ENCODE assay signal across 11 cellular contexts in genomic region chr17:64449545-64449944, GRCh38. TPM values are rescaled to one million over a fixed set of nuclear protein-coding genes. Genes with fewer than 3 reads are reported as not detected.
A peak's percentile ranks its signal among the peaks of the same experiment; 100 is the strongest.
DNase-seq lines count a peak whose midpoint lies in the region; ATAC-seq, FAIRE-seq and TF ChIP-seq lines count a peak whose summit lies in the region.
"Had no signal": no experiment of that assay in that cellular context is flagged by ENCODE, and none has a peak within 500 bp of the region (broad histone marks: within the 10 kb centered on the region; RNA-seq: fewer than 3 reads in every experiment).

No MANE protein-coding gene starts in this region.

- H3K36me3 Mint-ChIP-seq in MCF 10A (ENCODE audit: insufficient read depth, unreplicated experiment) (peaks cover 6% of the 10 kb centered on the region), memory B cell (peaks cover 10% of the 10 kb centered on the region)
- no peaks in the 10 kb centered on the region for H3K36me3 Mint-ChIP-seq in activated naive CD4-positive, alpha-beta T cell treated with anti-CD3 and anti-CD28 coated beads, Interleukin-2, amount 10 ng/mL, durations not matched to agents 7 days and 5 days
- no peaks in the 10 kb centered on the region for H3K36me3 Mint-ChIP-seq in activated T-helper 2 cell treated with anti-CD3 and anti-CD28 coated beads, Interferon-gamma antibody, Interleukin-2, Interleukin-4, amounts not matched to agents 10 μg/mL and 5 μg/mL and 100 μg/mL, durations not matched to agents 14 hours and 24 hours and 36 hours (ENCODE audit: low read depth)

- DNase-seq in A549 (ENCODE audit: low read depth in 1 of 2, low spot score in 1 of 2) (no peak), NB4 (ENCODE audit: low read depth) (peak; percentile 59), MCF 10A (ENCODE audit: unreplicated experiment) (peak; percentile 9), memory B cell (ENCODE audit: low spot score in 2 of 2) (no peak), posterior vena cava (ENCODE audit: low spot score) (no peak), SK-N-DZ (ENCODE audit: low spot score) (no peak)
- DNase-seq in activated naive CD4-positive, alpha-beta T cell treated with anti-CD3 and anti-CD28 coated beads, Interleukin-2, amount 10 ng/mL, durations not matched to agents 7 days and 5 days, result no peak
- no peak for DNase-seq in activated T-helper 2 cell treated with anti-CD3 and anti-CD28 coated beads, Interferon-gamma antibody, Interleukin-2, Interleukin-4, amounts not matched to agents 10 μg/mL and 5 μg/mL and 100 μg/mL, durations not matched to agents 14 hours and 24 hours and 36 hours (ENCODE audit: low spot score)
- DNase-seq: NCI-H2029 had no signal

- no peak for TF ChIP-seq EP300 in A549 (IDR thresholded peaks at IDR 0.05)

- no peak for FAIRE-seq in A549 (lab: Jason Lieb, UNC)

- 75% methylated on average over 3 of the region's 3 CpGs for WGBS in A549 (ENCODE audit: missing lambda C conversion rate)

- no peak for TF ChIP-seq RAD21 in A549 (conservative IDR thresholded peaks at IDR 0.05 in 1 of 2, IDR thresholded peaks at IDR 0.05 in 1 of 2)

- H3K4me1 ChIP-seq in A549, result peaks cover 16% of the 10 kb centered on the region
- H3K4me1 ChIP-seq: tibial artery had no signal

- intact Hi-C loops in MCF 10A (cut with micrococcal nuclease), result no loop called here
- intact Hi-C loops in posterior vena cava (cut with DNase I), result no loop called here
- intact Hi-C loops in activated T-helper 2 cell treated with anti-CD3 and anti-CD28 coated beads, Interferon-gamma antibody, Interleukin-2, Interleukin-4, amounts not matched to agents 10 μg/mL and 5 μg/mL and 100 μg/mL, durations not matched to agents 14 hours and 24 hours and 36 hours (cut with micrococcal nuclease), result no loop called here

- H3K27ac ChIP-seq in A549, result peak overlapping the region; percentile 12 to 66; a peak in 5 of 6 replicates
- H3K27ac ChIP-seq: cardiac muscle cell, tibial artery had no signal

- no TSS peak for BruUV-seq in MCF 10A (replicated peaks; lab: Mats Ljungman, UMichigan)

- H3K4me2 ChIP-seq in A549, result peak overlapping the region; percentile 48

- no peak for ATAC-seq in A549
- no peak for ATAC-seq in memory B cell (ENCODE audit: low read depth)

- no peaks in the 10 kb centered on the region for H3K9me3 Mint-ChIP-seq in MCF 10A (ENCODE audit: unreplicated experiment)
- H3K9me3 Mint-ChIP-seq in memory B cell, result no peaks in the 10 kb centered on the region
- H3K9me3 Mint-ChIP-seq in activated naive CD4-positive, alpha-beta T cell treated with anti-CD3 and anti-CD28 coated beads, Interleukin-2, amount 10 ng/mL, durations not matched to agents 7 days and 5 days, result no peaks in the 10 kb centered on the region
- H3K9me3 Mint-ChIP-seq in activated T-helper 2 cell treated with anti-CD3 and anti-CD28 coated beads, Interferon-gamma antibody, Interleukin-2, Interleukin-4, amounts not matched to agents 10 μg/mL and 5 μg/mL and 100 μg/mL, durations not matched to agents 14 hours and 24 hours and 36 hours, result no peaks in the 10 kb centered on the region

- H3K4me3 ChIP-seq in A549 (no peak overlapping the region), NB4 (ENCODE audit: low read depth, low read length) (peak overlapping the region; percentile 59)
- H3K4me3 ChIP-seq: cardiac muscle cell, tibial artery had no signal

- H3K27ac Mint-ChIP-seq in MCF 10A (ENCODE audit: low read depth, unreplicated experiment), result peak overlapping the region; percentile 63
- peak overlapping the region; percentile 91 for H3K27ac Mint-ChIP-seq in memory B cell
- H3K27ac Mint-ChIP-seq in activated naive CD4-positive, alpha-beta T cell treated with anti-CD3 and anti-CD28 coated beads, Interleukin-2, amount 10 ng/mL, durations not matched to agents 7 days and 5 days, result no peak overlapping the region
- H3K27ac Mint-ChIP-seq in activated T-helper 2 cell treated with anti-CD3 and anti-CD28 coated beads, Interferon-gamma antibody, Interleukin-2, Interleukin-4, amounts not matched to agents 10 μg/mL and 5 μg/mL and 100 μg/mL, durations not matched to agents 14 hours and 24 hours and 36 hours, result no peak overlapping the region

- no peaks in the 10 kb centered on the region for H3K27me3 Mint-ChIP-seq in MCF 10A (ENCODE audit: insufficient read depth, unreplicated experiment)
- H3K27me3 Mint-ChIP-seq in memory B cell, result no peaks in the 10 kb centered on the region
- peaks cover 6% of the 10 kb centered on the region for H3K27me3 Mint-ChIP-seq in activated naive CD4-positive, alpha-beta T cell treated with anti-CD3 and anti-CD28 coated beads, Interleukin-2, amount 10 ng/mL, durations not matched to agents 7 days and 5 days
- H3K27me3 Mint-ChIP-seq in activated T-helper 2 cell treated with anti-CD3 and anti-CD28 coated beads, Interferon-gamma antibody, Interleukin-2, Interleukin-4, amounts not matched to agents 10 μg/mL and 5 μg/mL and 100 μg/mL, durations not matched to agents 14 hours and 24 hours and 36 hours (ENCODE audit: low read depth), result no peaks in the 10 kb centered on the region

- no peaks in the 10 kb centered on the region for H3K9me3 ChIP-seq in A549
- H3K9me3 ChIP-seq: tibial artery had no signal

- POLR2A ChIA-PET in A549 (lab: Yijun Ruan, JAX), result interaction anchor here (1.0 to 1.3 kb wide), 2 partner anchors 57 kb away, joined by 3 read pairs; partner anchors contain the start of genes CEP95 and DDX5
- POLR2A ChIA-PET in MCF 10A (lab: Yijun Ruan, JAX), result interaction anchor here (0.7 to 1.2 kb wide), 3 partner anchors 40 to 55 kb away, joined by 3 to 4 read pairs (median 3); partner anchors contain the start of gene POLG2

- CTCF ChIA-PET in A549 (lab: Yijun Ruan, JAX) (interaction anchor here (0.6 to 7.6 kb wide), 5 partner anchors 11 to 691 kb away, joined by 3 to 54 read pairs (median 4); no protein-coding TSS in a partner anchor), MCF 10A (lab: Yijun Ruan, JAX) (interaction anchor here (0.6 kb wide), 1 partner anchor 40 kb away, joined by 5 read pairs; no protein-coding TSS in a partner anchor)
- CTCF ChIA-PET in activated naive CD4-positive, alpha-beta T cell treated with anti-CD3 and anti-CD28 coated beads, Interleukin-2, amount 10 ng/mL, durations not matched to agents 7 days and 5 days (lab: Charles Lee), result interaction anchor here (0.7 to 1.3 kb wide), 4 partner anchors 29 to 200 kb away, joined by 3 read pairs; no protein-coding TSS in a partner anchor

- H3K4me1 Mint-ChIP-seq in MCF 10A (ENCODE audit: insufficient read depth, unreplicated experiment) (no peaks in the 10 kb centered on the region), memory B cell (peaks cover 23% of the 10 kb centered on the region)
- H3K4me1 Mint-ChIP-seq in activated naive CD4-positive, alpha-beta T cell treated with anti-CD3 and anti-CD28 coated beads, Interleukin-2, amount 10 ng/mL, durations not matched to agents 7 days and 5 days, result peaks cover 15% of the 10 kb centered on the region
- peaks cover 20% of the 10 kb centered on the region for H3K4me1 Mint-ChIP-seq in activated T-helper 2 cell treated with anti-CD3 and anti-CD28 coated beads, Interferon-gamma antibody, Interleukin-2, Interleukin-4, amounts not matched to agents 10 μg/mL and 5 μg/mL and 100 μg/mL, durations not matched to agents 14 hours and 24 hours and 36 hours (ENCODE audit: low read depth)

- H3K4me3 Mint-ChIP-seq in MCF 10A (ENCODE audit: unreplicated experiment) (no peak overlapping the region), memory B cell (peak overlapping the region; percentile 95)
- no peak overlapping the region for H3K4me3 Mint-ChIP-seq in activated naive CD4-positive, alpha-beta T cell treated with anti-CD3 and anti-CD28 coated beads, Interleukin-2, amount 10 ng/mL, durations not matched to agents 7 days and 5 days
- H3K4me3 Mint-ChIP-seq in activated T-helper 2 cell treated with anti-CD3 and anti-CD28 coated beads, Interferon-gamma antibody, Interleukin-2, Interleukin-4, amounts not matched to agents 10 μg/mL and 5 μg/mL and 100 μg/mL, durations not matched to agents 14 hours and 24 hours and 36 hours (ENCODE audit: low read depth), result no peak overlapping the region

- TF ChIP-seq CTCF in A549 (IDR thresholded peaks at IDR 0.05), result no peak
- TF ChIP-seq CTCF in NB4 (IDR thresholded peaks at IDR 0.05; ENCODE audit: low read depth, low read length), result no peak
- TF ChIP-seq CTCF in MCF 10A (IDR thresholded peaks at IDR 0.05; ENCODE audit: unreplicated experiment), result no peak

- TF ChIP-seq POLR2A in A549 (IDR thresholded peaks at IDR 0.05; ENCODE audit: low read length) (no peak), NB4 (IDR thresholded peaks at IDR 0.05; ENCODE audit: extremely low read depth, insufficient read length) (no peak)

RNA-seq across cellular contexts. Expression of gene MILR1, which starts 0.6 kb away (rescaled TPM):
- polyA plus RNA-seq in A549 (2011; rRNA removed), result 12.2 and 12.8 TPM in 2 replicates
- 1.3 TPM in 2 replicates for polyA plus RNA-seq in A549 (2012; cell fraction: cytosol; rRNA removed)
- polyA plus RNA-seq in A549 (2012; cell fraction: nucleus; rRNA removed), result 0.41 and 1.1 TPM in 2 replicates
- 1.6 to 3.0 TPM (median 2.3 TPM) in 3 replicates for polyA plus RNA-seq in A549 (2017; fragmentation: RNase III; extraction: RNeasy Plus Mini Kit Qiagen cat#74134 plus additional on column Dnase treatment)
- polyA minus RNA-seq in A549 (2011; rRNA and poly(A)+ RNA removed), result 8.4 and 10.9 TPM in 2 replicates
- 9.8 and 15.8 TPM in 2 replicates for total RNA-seq in MCF 10A (2022)
- 10 to 100 TPM in 1 of 2 donors, 1 to 10 TPM in 1; 9.4 to 18.9 TPM for total RNA-seq in posterior vena cava
- not detected in 2 replicates for polyA plus RNA-seq in SK-N-DZ (2014; cell fraction: cytosol; rRNA removed)
- not detected in 2 replicates for polyA plus RNA-seq in SK-N-DZ (2014; cell fraction: nucleus; rRNA removed)
- 0.16 and 0.46 TPM in 2 replicates for total RNA-seq in activated T-helper 2 cell treated with anti-CD3 and anti-CD28 coated beads, Interferon-gamma antibody, Interleukin-2, Interleukin-4, amounts not matched to agents 10 μg/mL and 5 μg/mL and 100 μg/mL, durations not matched to agents 14 hours and 24 hours and 36 hours
- total RNA-seq: cardiac muscle cell had no signal
- polyA plus RNA-seq: cardiac muscle cell had no signal

RNA-seq across cellular contexts. Expression of gene POLG2, which starts 47.3 kb away (rescaled TPM):
- 28.8 and 31.3 TPM in 2 replicates for polyA plus RNA-seq in A549 (2011; rRNA removed)
- polyA plus RNA-seq in A549 (2012; cell fraction: cytosol; rRNA removed), result 10.1 and 12.4 TPM in 2 replicates
- 15.9 and 26.1 TPM in 2 replicates for polyA plus RNA-seq in A549 (2012; cell fraction: nucleus; rRNA removed)
- 26.3 to 28.5 TPM (median 27.4 TPM) in 3 replicates for polyA plus RNA-seq in A549 (2017; fragmentation: RNase III; extraction: RNeasy Plus Mini Kit Qiagen cat#74134 plus additional on column Dnase treatment)
- polyA minus RNA-seq in A549 (2011; rRNA and poly(A)+ RNA removed), result 20.4 and 23.0 TPM in 2 replicates
- 27.5 and 29.4 TPM in 2 replicates for total RNA-seq in MCF 10A (2022)
- 10 to 100 TPM; 10.3 to 10.7 TPM for total RNA-seq in posterior vena cava
- 28.1 and 35.9 TPM in 2 replicates for polyA plus RNA-seq in SK-N-DZ (2014; cell fraction: cytosol; rRNA removed)
- polyA plus RNA-seq in SK-N-DZ (2014; cell fraction: nucleus; rRNA removed), result 70.8 and 89.2 TPM in 2 replicates
- 29.6 and 33.8 TPM in 2 replicates for total RNA-seq in activated T-helper 2 cell treated with anti-CD3 and anti-CD28 coated beads, Interferon-gamma antibody, Interleukin-2, Interleukin-4, amounts not matched to agents 10 μg/mL and 5 μg/mL and 100 μg/mL, durations not matched to agents 14 hours and 24 hours and 36 hours

RNA-seq across cellular contexts. Expression of gene DDX5, which starts 56.5 kb away (rescaled TPM):
- polyA plus RNA-seq in A549 (2011; rRNA removed) (811 and 1,011 TPM in 2 replicates), A549 (2017; fragmentation: RNase III; extraction: RNeasy Plus Mini Kit Qiagen cat#74134 plus additional on column Dnase treatment) (748 to 886 TPM (median 841 TPM) in 3 replicates)
- 724 and 844 TPM in 2 replicates for polyA plus RNA-seq in A549 (2012; cell fraction: cytosol; rRNA removed)
- 1,855 and 3,100 TPM in 2 replicates for polyA plus RNA-seq in A549 (2012; cell fraction: nucleus; rRNA removed)
- polyA minus RNA-seq in A549 (2011; rRNA and poly(A)+ RNA removed), result 739 and 935 TPM in 2 replicates
- total RNA-seq in MCF 10A (2022) (832 and 905 TPM in 2 replicates), posterior vena cava (100 to 1,000 TPM; 615 to 636 TPM)
- 452 and 483 TPM in 2 replicates for polyA plus RNA-seq in SK-N-DZ (2014; cell fraction: cytosol; rRNA removed)
- 1,137 and 1,529 TPM in 2 replicates for polyA plus RNA-seq in SK-N-DZ (2014; cell fraction: nucleus; rRNA removed)
- total RNA-seq in activated T-helper 2 cell treated with anti-CD3 and anti-CD28 coated beads, Interferon-gamma antibody, Interleukin-2, Interleukin-4, amounts not matched to agents 10 μg/mL and 5 μg/mL and 100 μg/mL, durations not matched to agents 14 hours and 24 hours and 36 hours, result 899 and 902 TPM in 2 replicates

RNA-seq across cellular contexts. Expression of gene CEP95, which starts 57.2 kb away (rescaled TPM):
- 53.5 and 73.0 TPM in 2 replicates for polyA plus RNA-seq in A549 (2011; rRNA removed)
- polyA plus RNA-seq in A549 (2012; cell fraction: cytosol; rRNA removed), result 14.6 and 17.7 TPM in 2 replicates
- 30.0 and 34.6 TPM in 2 replicates for polyA plus RNA-seq in A549 (2012; cell fraction: nucleus; rRNA removed)
- 30.0 to 35.0 TPM (median 32.3 TPM) in 3 replicates for polyA plus RNA-seq in A549 (2017; fragmentation: RNase III; extraction: RNeasy Plus Mini Kit Qiagen cat#74134 plus additional on column Dnase treatment)
- polyA minus RNA-seq in A549 (2011; rRNA and poly(A)+ RNA removed), result 22.1 and 27.0 TPM in 2 replicates
- 57.2 and 61.6 TPM in 2 replicates for total RNA-seq in MCF 10A (2022)
- 10 to 100 TPM; 29.7 to 33.0 TPM for total RNA-seq in posterior vena cava
- 45.5 and 67.4 TPM in 2 replicates for polyA plus RNA-seq in SK-N-DZ (2014; cell fraction: cytosol; rRNA removed)
- polyA plus RNA-seq in SK-N-DZ (2014; cell fraction: nucleus; rRNA removed), result 225 and 324 TPM in 2 replicates
- total RNA-seq in activated T-helper 2 cell treated with anti-CD3 and anti-CD28 coated beads, Interferon-gamma antibody, Interleukin-2, Interleukin-4, amounts not matched to agents 10 μg/mL and 5 μg/mL and 100 μg/mL, durations not matched to agents 14 hours and 24 hours and 36 hours, result 44.9 and 45.2 TPM in 2 replicates

RNA-seq across cellular contexts. Expression of gene PECAM1, which starts 58.9 kb away (rescaled TPM):
- polyA plus RNA-seq in A549 (2011; rRNA removed) (0.08 and 0.09 TPM in 2 replicates), A549 (2017; fragmentation: RNase III; extraction: RNeasy Plus Mini Kit Qiagen cat#74134 plus additional on column Dnase treatment) (0.04 to 0.07 TPM in 2 of 3 replicates, not detected in the other)
- polyA plus RNA-seq in A549 (2012; cell fraction: cytosol; rRNA removed), result under 0.01 and 0.09 TPM in 2 replicates
- polyA plus RNA-seq in A549 (2012; cell fraction: nucleus; rRNA removed), result not detected in 2 replicates
- 0.37 TPM in 1 of 2 replicates, not detected in the other for polyA minus RNA-seq in A549 (2011; rRNA and poly(A)+ RNA removed)
- total RNA-seq in MCF 10A (2022) (0.12 and 0.23 TPM in 2 replicates), posterior vena cava (100 to 1,000 TPM; 289 to 316 TPM)
- polyA plus RNA-seq in SK-N-DZ (2014; cell fraction: cytosol; rRNA removed), result not detected in 2 replicates
- not detected in 2 replicates for polyA plus RNA-seq in SK-N-DZ (2014; cell fraction: nucleus; rRNA removed)
- total RNA-seq in activated T-helper 2 cell treated with anti-CD3 and anti-CD28 coated beads, Interferon-gamma antibody, Interleukin-2, Interleukin-4, amounts not matched to agents 10 μg/mL and 5 μg/mL and 100 μg/mL, durations not matched to agents 14 hours and 24 hours and 36 hours, result 9.8 and 11.1 TPM in 2 replicates
- polyA plus RNA-seq: cardiac muscle cell had no signal

Comparison
In these comparisons a context has a peak if more than half of its experiments do, and no peak if none do; other contexts are left out.
1. DNase-seq: peak in NB4 (single experiment) and MCF 10A (single experiment); none in A549 (0 of 2), memory B cell (0 of 2), activated naive CD4-positive, alpha-beta T cell treated with anti-CD3 and anti-CD28 coated beads, Interleukin-2, amount 10 ng/mL, durations not matched to agents 7 days and 5 days (single experiment), posterior vena cava (single experiment), SK-N-DZ (single experiment) and activated T-helper 2 cell treated with anti-CD3 and anti-CD28 coated beads, Interferon-gamma antibody, Interleukin-2, Interleukin-4, amounts not matched to agents 10 μg/mL and 5 μg/mL and 100 μg/mL, durations not matched to agents 14 hours and 24 hours and 36 hours (single experiment).
2. H3K27ac Mint-ChIP-seq: peak in MCF 10A (single experiment) and memory B cell (single experiment); none in activated naive CD4-positive, alpha-beta T cell treated with anti-CD3 and anti-CD28 coated beads, Interleukin-2, amount 10 ng/mL, durations not matched to agents 7 days and 5 days (single experiment) and activated T-helper 2 cell treated with anti-CD3 and anti-CD28 coated beads, Interferon-gamma antibody, Interleukin-2, Interleukin-4, amounts not matched to agents 10 μg/mL and 5 μg/mL and 100 μg/mL, durations not matched to agents 14 hours and 24 hours and 36 hours (single experiment).